ENCODE assay signal across 12 cellular contexts in genomic region chr20:11445891-11446290, GRCh38.
"Had no signal": no experiment of that assay in that cellular context is flagged by ENCODE, and none has a peak within 500 bp of the region (broad histone marks: within the 10 kb centered on the region; RNA-seq: fewer than 3 reads in every experiment).

No MANE protein-coding gene starts in this region.

- H3K4me3 ChIP-seq: dorsolateral prefrontal cortex, gastroesophageal sphincter, upper lobe of right lung had no signal

- ATAC-seq: activated CD4-positive, CD25-positive, alpha-beta regulatory T cell treated with anti-CD3 and anti-CD28 coated beads, Interleukin-2, amount 50 U/mL, for 24 hours; activated CD8-positive, alpha-beta memory T cell treated with anti-CD3 and anti-CD28 coated beads, Interleukin-2, amount 10 ng/mL, durations not matched to agents 7 days and 5 days; esophagus mucosa; gastroesophageal sphincter; upper lobe of right lung had no signal

- DNase-seq: activated CD4-positive, alpha-beta T cell treated with anti-CD3 and anti-CD28 coated beads, Interleukin-2, amount 50 U/mL, for 4 hours; activated CD8-positive, alpha-beta memory T cell treated with anti-CD3 and anti-CD28 coated beads, Interleukin-2, amount 10 ng/mL, durations not matched to agents 7 days and 5 days; activated effector memory CD4-positive, alpha-beta T cell treated with Interleukin-2 at 50 U/mL for 16 hours; activated T-cell treated with anti-CD3 and anti-CD28 coated beads, Interleukin-2, amount 50 U/mL, for 24 hours; brain microvascular endothelial cell; dorsolateral prefrontal cortex; stimulated activated CD4-positive, alpha-beta T cell treated with anti-CD3 and anti-CD28 coated beads, Interleukin-15, amount 100 ng/mL, for 24 hours; stimulated activated CD4-positive, alpha-beta T cell treated with anti-CD3 and anti-CD28 coated beads, Interleukin-4, amount 100 ng/mL, for 24 hours; upper lobe of right lung had no signal
